ENCODE assay signal across 11 cellular contexts in the genomic region with DNA sequence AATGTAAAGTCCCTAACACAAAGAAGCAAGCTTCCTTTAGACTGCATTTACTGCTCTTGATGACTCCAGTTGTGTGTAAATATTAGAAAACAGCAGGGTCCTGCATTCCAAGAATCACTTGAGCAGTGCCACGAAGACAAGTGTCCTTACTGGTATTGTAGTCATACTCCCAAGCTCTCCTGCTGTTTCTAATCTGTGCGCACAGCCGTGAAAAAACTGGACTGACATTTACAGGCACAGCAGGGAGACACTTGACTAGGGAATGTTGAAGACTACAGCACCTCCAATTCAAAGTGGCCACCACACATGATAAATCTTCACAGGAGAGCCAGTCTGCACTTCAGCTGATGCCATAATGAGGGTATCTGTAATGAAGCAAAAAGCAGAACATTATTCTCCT.
DNase-seq lines count a peak whose midpoint lies in the region; ATAC-seq lines count a peak whose summit lies in the region.
"Had no signal": no experiment of that assay in that cellular context is flagged by ENCODE, and none has a peak within 500 bp of the region (broad histone marks: within the 10 kb centered on the region; RNA-seq: fewer than 3 reads in every experiment).

No MANE protein-coding gene starts in this region.

- ATAC-seq in HG03354 (IDR thresholded peaks at IDR 0.05; ENCODE audit: poor library complexity, severe bottlenecking, unreplicated experiment) = peak; percentile 28
- ATAC-seq: activated CD4-positive, CD25-positive, alpha-beta regulatory T cell treated with anti-CD3 and anti-CD28 coated beads, Interleukin-2, amount 50 U/mL, for 24 hours had no signal

- peak; percentile 98 for DNase-seq in DMS79 (lab: John Stamatoyannopoulos, UW)
- DNase-seq in NCI-H446 treated with DMSO at 0.1 percent for 48 hours (lab: John Stamatoyannopoulos, UW) = peak; percentile 53
- peak; percentile 86 for DNase-seq in cerebellar cortex (ENCODE audit: low spot score)
- DNase-seq in central memory CD4-positive, alpha-beta T cell = no peak
- no peak for DNase-seq in stimulated activated naive CD4-positive, alpha-beta T cell treated with Interleukin-2 at 50 U/mL for 16 hours (lab: John Stamatoyannopoulos, UW)
- DNase-seq in activated T-cell treated with anti-CD3 and anti-CD28 coated beads, Interleukin-2, amount 50 U/mL, for 1 hour = no peak
- DNase-seq in activated CD4-positive, alpha-beta memory T cell treated with anti-CD3 and anti-CD28 coated beads for 36 hours = no peak
- DNase-seq: SJCRH30, trophoblast cell had no signal

- intact Hi-C loops in activated CD4-positive, alpha-beta memory T cell treated with anti-CD3 and anti-CD28 coated beads for 36 hours (cut with micrococcal nuclease) = no loop called here

- H3K27ac Mint-ChIP-seq in activated CD4-positive, alpha-beta memory T cell treated with anti-CD3 and anti-CD28 coated beads for 36 hours = no peak overlapping the region

- no peaks in the 10 kb centered on the region for H3K9me3 Mint-ChIP-seq in activated CD4-positive, alpha-beta memory T cell treated with anti-CD3 and anti-CD28 coated beads for 36 hours

- peaks cover 4% of the 10 kb centered on the region for H3K4me1 Mint-ChIP-seq in activated CD4-positive, alpha-beta memory T cell treated with anti-CD3 and anti-CD28 coated beads for 36 hours (ENCODE audit: low read depth)

- peaks cover 5% of the 10 kb centered on the region for H3K36me3 Mint-ChIP-seq in activated CD4-positive, alpha-beta memory T cell treated with anti-CD3 and anti-CD28 coated beads for 36 hours

- POLR2A ChIA-PET in activated CD4-positive, alpha-beta memory T cell treated with anti-CD3 and anti-CD28 coated beads for 36 hours (lab: Charles Lee) = no interaction called here

- H3K4me3 Mint-ChIP-seq in activated CD4-positive, alpha-beta memory T cell treated with anti-CD3 and anti-CD28 coated beads for 36 hours = no peak overlapping the region

- H3K27me3 Mint-ChIP-seq in activated CD4-positive, alpha-beta memory T cell treated with anti-CD3 and anti-CD28 coated beads for 36 hours = no peaks in the 10 kb centered on the region

- CTCF ChIA-PET in activated CD4-positive, alpha-beta memory T cell treated with anti-CD3 and anti-CD28 coated beads for 36 hours (lab: Charles Lee) = no interaction called here

Comparison
In these comparisons a context has a peak if more than half of its experiments do, and no peak if none do; other contexts are left out.
1. DNase-seq: peak in DMS79 (single experiment), NCI-H446 treated with DMSO at 0.1 percent for 48 hours (single experiment) and cerebellar cortex (single experiment); none in central memory CD4-positive, alpha-beta T cell (single experiment), stimulated activated naive CD4-positive, alpha-beta T cell treated with Interleukin-2 at 50 U/mL for 16 hours (single experiment), activated T-cell treated with anti-CD3 and anti-CD28 coated beads, Interleukin-2, amount 50 U/mL, for 1 hour (single experiment) and activated CD4-positive, alpha-beta memory T cell treated with anti-CD3 and anti-CD28 coated beads for 36 hours (single experiment).